ENCODE assay signal across 17 cellular contexts in genomic region chr3:141020139-141020940, GRCh38. TPM values are rescaled to one million over a fixed set of nuclear protein-coding genes. Genes with fewer than 3 reads are reported as not detected.
DNase-seq lines count a peak whose midpoint lies in the region; ATAC-seq and TF ChIP-seq lines count a peak whose summit lies in the region.
"Had no signal": no experiment of that assay in that cellular context is flagged by ENCODE, and none has a peak within 500 bp of the region (broad histone marks: within the 10 kb centered on the region; RNA-seq: fewer than 3 reads in every experiment).

No MANE protein-coding gene starts in this region.

- H3K4me3 ChIP-seq in SJCRH30, result no peak overlapping the region
- H3K4me3 ChIP-seq in suprapubic skin, result no peak overlapping the region
- H3K4me3 ChIP-seq: gastroesophageal sphincter, tibial nerve had no signal

- peak; percentile 67 for ATAC-seq in foreskin keratinocyte
- no peak for ATAC-seq in HG02571 (IDR thresholded peaks at IDR 0.05; ENCODE audit: unreplicated experiment)
- ATAC-seq: gastroesophageal sphincter, HCT116 had no signal

- H3K27ac ChIP-seq in SJCRH30, result peak overlapping the region; percentile 67
- H3K27ac ChIP-seq in foreskin keratinocyte, result no peak overlapping the region
- H3K27ac ChIP-seq in suprapubic skin, result no peak overlapping the region
- H3K27ac ChIP-seq: brain microvascular endothelial cell, gastroesophageal sphincter, HL-60, tibial nerve had no signal

- H3K36me3 ChIP-seq in SJCRH30 (no peaks in the 10 kb centered on the region), suprapubic skin (no peaks in the 10 kb centered on the region)
- H3K36me3 ChIP-seq: brain microvascular endothelial cell, gastroesophageal sphincter, tibial nerve had no signal

- no peaks in the 10 kb centered on the region for H3K27me3 ChIP-seq in SJCRH30
- H3K27me3 ChIP-seq in foreskin keratinocyte, result peaks cover 7% of the 10 kb centered on the region
- H3K27me3 ChIP-seq in suprapubic skin, result peaks cover 6% of the 10 kb centered on the region
- H3K27me3 ChIP-seq: brain microvascular endothelial cell, gastroesophageal sphincter, tibial nerve had no signal

- 74% methylated on average over 6 of the region's 6 CpGs for WGBS in suprapubic skin

- H3K9me3 ChIP-seq in SJCRH30 (replicated peaks) (no peaks in the 10 kb centered on the region), suprapubic skin (no peaks in the 10 kb centered on the region)
- H3K9me3 ChIP-seq: gastroesophageal sphincter, tibial nerve had no signal

- TF ChIP-seq EP300 in suprapubic skin (IDR thresholded peaks at IDR 0.05), result no peak

- H3K4me1 ChIP-seq in SJCRH30, result peaks cover 21% of the 10 kb centered on the region
- H3K4me1 ChIP-seq in foreskin keratinocyte, result peaks cover under 1% of the 10 kb centered on the region
- no peaks in the 10 kb centered on the region for H3K4me1 ChIP-seq in suprapubic skin
- H3K4me1 ChIP-seq: gastroesophageal sphincter, tibial nerve had no signal

- TF ChIP-seq CTCF in foreskin keratinocyte (conservative IDR thresholded peaks at IDR 0.05) (no peak), suprapubic skin (IDR thresholded peaks at IDR 0.05) (no peak)

- DNase-seq in stimulated activated CD4-positive, alpha-beta T cell treated with anti-CD3 and anti-CD28 coated beads, Interleukin-1b, Interleukin-23, amount 100 ng/mL, for 48 hours, result peak; percentile 16
- DNase-seq in stimulated activated CD4-positive, alpha-beta T cell treated with anti-CD3 and anti-CD28 coated beads, Interleukin-12 subunit alpha, Interleukin-12 subunit beta, amount 100 ng/mL, for 4 hours, result no peak
- peak; percentile 74 to 90 for DNase-seq in SJCRH30
- peak in 1 of 2 donors; percentile 36 for DNase-seq in foreskin keratinocyte
- DNase-seq in suprapubic skin (ENCODE audit: low spot score in 2 of 2), result no peak
- DNase-seq in NAMALWA (ENCODE audit: low spot score), result no peak
- DNase-seq in NK-92 treated with Interleukin-12 subunit alpha and Interleukin-12 subunit beta, amount 100 ng/mL, for 24 hours (lab: John Stamatoyannopoulos, UW), result no peak
- DNase-seq: activated CD4-positive, CD25-positive, alpha-beta regulatory T cell treated with anti-CD3 and anti-CD28 coated beads, Interleukin-2, amount 50 U/mL, for 72 hours; islet precursor cell; midbrain; NCI-H446 had no signal

- TF ChIP-seq POLR2A in suprapubic skin (IDR thresholded peaks at IDR 0.05), result no peak

RNA-seq across cellular contexts. Expression of gene SPSB4, which starts 30.8 kb away (rescaled TPM):
- total RNA-seq in SJCRH30 (2014; rRNA removed; shearing (Covaris generic)), result 101 and 106 TPM in 2 replicates
- total RNA-seq in foreskin keratinocyte (not detected in 2 replicates), suprapubic skin (under 1 TPM in 2 of 4 donors, not detected in 2; 0.51 to 0.81 TPM)
- 0.03 and 0.17 TPM in 2 replicates for polyA plus RNA-seq in foreskin keratinocyte

Comparison
In these comparisons a context has a peak if more than half of its experiments do, and no peak if none do; other contexts are left out.
1. DNase-seq: peak in stimulated activated CD4-positive, alpha-beta T cell treated with anti-CD3 and anti-CD28 coated beads, Interleukin-1b, Interleukin-23, amount 100 ng/mL, for 48 hours (single experiment) and SJCRH30 (2 of 2); none in stimulated activated CD4-positive, alpha-beta T cell treated with anti-CD3 and anti-CD28 coated beads, Interleukin-12 subunit alpha, Interleukin-12 subunit beta, amount 100 ng/mL, for 4 hours (single experiment), suprapubic skin (0 of 2), NAMALWA (single experiment) and NK-92 treated with Interleukin-12 subunit alpha and Interleukin-12 subunit beta, amount 100 ng/mL, for 24 hours (single experiment).
2. RNA of gene SPSB4, which starts 30.8 kb away (total RNA-seq): 101 to 106 TPM in SJCRH30; 0.51 to 0.81 TPM in suprapubic skin and not detected in foreskin keratinocyte; every median in the first group is over 10 times any median in the second.